ENCODE assay signal across 13 cellular contexts in the genomic region with DNA sequence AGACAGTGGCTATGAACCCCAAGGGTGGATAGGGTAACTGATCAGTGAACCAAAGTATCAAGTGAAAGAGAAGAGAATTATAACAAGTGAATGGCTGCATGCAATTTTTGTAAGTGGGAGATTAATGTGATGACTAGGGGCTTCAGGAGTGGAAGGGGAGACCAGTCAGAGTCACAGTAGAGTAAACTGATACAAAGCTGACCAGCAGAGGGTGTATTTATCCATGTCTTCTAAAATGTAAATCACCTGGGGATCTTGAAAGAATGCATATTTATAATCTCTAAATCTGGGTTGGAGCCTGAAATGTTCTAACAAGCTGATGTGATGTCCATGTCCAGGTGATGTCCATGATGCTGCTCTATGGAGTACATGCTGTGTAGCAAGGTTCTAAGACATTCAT.
A peak's percentile ranks its signal among the peaks of the same experiment; 100 is the strongest.
DNase-seq lines count a peak whose midpoint lies in the region; ATAC-seq, FAIRE-seq and TF ChIP-seq lines count a peak whose summit lies in the region.
"Had no signal": no experiment of that assay in that cellular context is flagged by ENCODE, and none has a peak within 500 bp of the region (broad histone marks: within the 10 kb centered on the region; RNA-seq: fewer than 3 reads in every experiment).

No MANE protein-coding gene starts in this region.

- peaks cover 11% of the 10 kb centered on the region for H3K9me3 ChIP-seq in AG04450 (ENCODE audit: control insufficient read depth, insufficient read depth, low read length)

- no peak overlapping the region for H3K4me3 ChIP-seq in AG04450 (ENCODE audit: low read depth, low read length)
- H3K4me3 ChIP-seq: cardiac muscle cell had no signal

- TF ChIP-seq CTCF in AG04450 (IDR thresholded peaks at IDR 0.05; ENCODE audit: low read depth, low read length) (peak; percentile 41), VCaP (conservative IDR thresholded peaks at IDR 0.05) (peak; percentile 55)

- ATAC-seq in HG03196 (IDR thresholded peaks at IDR 0.05; ENCODE audit: unreplicated experiment): no peak
- ATAC-seq in HG02885 (IDR thresholded peaks at IDR 0.05; ENCODE audit: poor library complexity, unreplicated experiment): no peak
- ATAC-seq: CD8-positive, alpha-beta T cell; esophagus mucosa; naive thymus-derived CD4-positive, alpha-beta T cell had no signal

- CTCF ChIA-PET in AG04450 (lab: Charles Lee): no interaction called here

- FAIRE-seq in islet of Langerhans (lab: Jason Lieb, UNC): peak; percentile 53

- DNase-seq in AG04450 (ENCODE audit: low read depth, low spot score) (no peak), HT-29 (ENCODE audit: low spot score) (peak; percentile 24), Ammon's horn (ENCODE audit: low spot score) (no peak), NCI-H1436 treated with DMSO at 0.1 percent for 48 hours (lab: John Stamatoyannopoulos, UW) (no peak)
- DNase-seq: activated T-cell treated with anti-CD3 and anti-CD28 coated beads, Interleukin-2, amount 50 U/mL, for 24 hours; CD8-positive, alpha-beta T cell; naive thymus-derived CD4-positive, alpha-beta T cell had no signal

- H3K27ac ChIP-seq in AG04450 (ENCODE audit: low read depth, low read length): no peak overlapping the region
- no peak overlapping the region for H3K27ac ChIP-seq in VCaP
- H3K27ac ChIP-seq: cardiac muscle cell had no signal

- no peaks in the 10 kb centered on the region for H3K27me3 ChIP-seq in AG04450 (ENCODE audit: control insufficient read depth, insufficient read depth, low read length)
- H3K27me3 ChIP-seq: cardiac muscle cell had no signal

- POLR2A ChIA-PET in AG04450 (lab: Yijun Ruan, JAX): no interaction called here
